ENCODE assay signal across 27 cellular contexts in genomic region chr1:35737111-35737510, GRCh38.
"Had no signal": no experiment of that assay in that cellular context is flagged by ENCODE, and none has a peak within 500 bp of the region (broad histone marks: within the 10 kb centered on the region; RNA-seq: fewer than 3 reads in every experiment).

No MANE protein-coding gene starts in this region.

- H3K36me3 ChIP-seq: left ventricle myocardium inferior, pancreas, prostate gland, suprapubic skin, thoracic aorta, tibial artery, upper lobe of right lung had no signal

- H3K4me1 ChIP-seq: heart right ventricle, left ventricle myocardium inferior, pancreas, prostate gland, suprapubic skin, tibial artery, upper lobe of right lung had no signal

- DNase-seq: heart right ventricle; hippocampal formation; left ventricle myocardium inferior; mesendoderm; naive thymus-derived CD4-positive, alpha-beta T cell; nucleus accumbens; pancreas; posterior cingulate gyrus; retina; right cardiac atrium; spleen; stimulated activated CD4-positive, alpha-beta T cell treated with anti-CD3 and anti-CD28 coated beads, Interleukin-4, amount 100 ng/mL, for 24 hours; stimulated activated naive CD4-positive, alpha-beta T cell; tibial artery; trophoblast cell; upper lobe of right lung had no signal

- H3K27me3 Mint-ChIP-seq: naive thymus-derived CD4-positive, alpha-beta T cell; stimulated activated naive CD8-positive, alpha-beta T cell treated with anti-CD3 and anti-CD28 coated beads, Interleukin-15, Interleukin-2, amounts not matched to agents 100 ng/mL and 50 ng/mL, for 24 hours had no signal

- H3K9me3 Mint-ChIP-seq: mesothelial cell of epicardium; naive thymus-derived CD4-positive, alpha-beta T cell; nephron; neural crest cell; stimulated activated effector memory CD8-positive, alpha-beta T cell treated with anti-CD3 and anti-CD28 coated beads, Interleukin-12 subunit alpha, Interleukin-12 subunit beta, amount 100 ng/mL, for 72 hours; stimulated activated naive CD8-positive, alpha-beta T cell treated with anti-CD3 and anti-CD28 coated beads, Interleukin-15, Interleukin-2, amounts not matched to agents 100 ng/mL and 50 ng/mL, for 24 hours had no signal

- H3K27ac Mint-ChIP-seq: mesothelial cell of epicardium; nephron; stimulated activated effector memory CD8-positive, alpha-beta T cell treated with anti-CD3 and anti-CD28 coated beads, Interleukin-12 subunit alpha, Interleukin-12 subunit beta, amount 100 ng/mL, for 72 hours; stimulated activated naive CD8-positive, alpha-beta T cell treated with anti-CD3 and anti-CD28 coated beads, Interleukin-15, Interleukin-2, amounts not matched to agents 100 ng/mL and 50 ng/mL, for 24 hours had no signal

- ATAC-seq: heart right ventricle; naive thymus-derived CD4-positive, alpha-beta T cell; pancreas; right cardiac atrium; sciatic nerve; stimulated activated effector memory CD8-positive, alpha-beta T cell treated with anti-CD3 and anti-CD28 coated beads, Interleukin-12 subunit alpha, Interleukin-12 subunit beta, amount 100 ng/mL, for 72 hours; upper lobe of right lung had no signal

- H3K4me3 ChIP-seq: heart right ventricle, left ventricle myocardium inferior, lung, pancreas, prostate gland, skin epidermis, spleen, suprapubic skin, thoracic aorta, tibial artery, upper lobe of right lung had no signal

- H3K4me3 Mint-ChIP-seq: mesothelial cell of epicardium; naive thymus-derived CD4-positive, alpha-beta T cell; nephron; neural crest cell; stimulated activated effector memory CD8-positive, alpha-beta T cell treated with anti-CD3 and anti-CD28 coated beads, Interleukin-12 subunit alpha, Interleukin-12 subunit beta, amount 100 ng/mL, for 72 hours; stimulated activated naive CD8-positive, alpha-beta T cell treated with anti-CD3 and anti-CD28 coated beads, Interleukin-15, Interleukin-2, amounts not matched to agents 100 ng/mL and 50 ng/mL, for 24 hours had no signal

- H3K4me1 Mint-ChIP-seq: mesothelial cell of epicardium; naive thymus-derived CD4-positive, alpha-beta T cell; nephron; neural crest cell; stimulated activated effector memory CD8-positive, alpha-beta T cell treated with anti-CD3 and anti-CD28 coated beads, Interleukin-12 subunit alpha, Interleukin-12 subunit beta, amount 100 ng/mL, for 72 hours had no signal

- H3K9me3 ChIP-seq: heart right ventricle, left ventricle myocardium inferior, pancreas, prostate gland, spleen, suprapubic skin, thoracic aorta, tibial artery, upper lobe of right lung had no signal
